In genomic region chr7:31882187-31882586, GRCh38 we compare ENCODE assay signal across 12 cellular contexts.
A peak's percentile ranks its signal among the peaks of the same experiment; 100 is the strongest.
DNase-seq lines count a peak whose midpoint lies in the region; ATAC-seq and TF ChIP-seq lines count a peak whose summit lies in the region.
"Had no signal": no experiment of that assay in that cellular context is flagged by ENCODE, and none has a peak within 500 bp of the region (broad histone marks: within the 10 kb centered on the region; RNA-seq: fewer than 3 reads in every experiment).

No MANE protein-coding gene starts in this region.

- H3K36me3 Mint-ChIP-seq in stimulated activated memory B cell treated with anti-CD40 and anti-IgM and Interleukin-4, amounts not matched to agents 10 μg/mL and 1 μg/mL and 100 μg/mL, for 72 hours = no peaks in the 10 kb centered on the region

- peaks cover 8% of the 10 kb centered on the region for H3K9me3 Mint-ChIP-seq in stimulated activated memory B cell treated with anti-CD40 and anti-IgM and Interleukin-4, amounts not matched to agents 10 μg/mL and 1 μg/mL and 100 μg/mL, for 72 hours

- no peaks in the 10 kb centered on the region for H3K27me3 ChIP-seq in adipocyte (replicated peaks; ENCODE audit: control insufficient read depth, insufficient read depth, low read length)

- H3K4me3 ChIP-seq in adipocyte (ENCODE audit: low read length) (no peak overlapping the region), retinal pigment epithelial cell (ENCODE audit: low read length) (no peak overlapping the region)

- H3K9me3 ChIP-seq in adipocyte (ENCODE audit: control insufficient read depth, low read length) = no peaks in the 10 kb centered on the region

- no peaks in the 10 kb centered on the region for H3K4me1 Mint-ChIP-seq in stimulated activated memory B cell treated with anti-CD40 and anti-IgM and Interleukin-4, amounts not matched to agents 10 μg/mL and 1 μg/mL and 100 μg/mL, for 72 hours
- H3K4me1 Mint-ChIP-seq: naive thymus-derived CD8-positive, alpha-beta T cell had no signal

- DNase-seq in GM03348 (ENCODE audit: low spot score) (peak; percentile 39), adipocyte (ENCODE audit: low read depth) (peak; percentile 44), cardiac septum (ENCODE audit: low spot score) (peak; percentile 89), retinal pigment epithelial cell (ENCODE audit: low read depth) (no peak), SW 1271 (lab: John Stamatoyannopoulos, UW) (no peak)
- DNase-seq: naive thymus-derived CD8-positive, alpha-beta T cell; NCI-H1092; OCI-M1; stimulated activated CD4-positive, alpha-beta T cell treated with anti-CD3 and anti-CD28 coated beads, Interleukin-4, amount 100 ng/mL, for 1 hour had no signal

- no peak overlapping the region for H3K4me3 Mint-ChIP-seq in stimulated activated memory B cell treated with anti-CD40 and anti-IgM and Interleukin-4, amounts not matched to agents 10 μg/mL and 1 μg/mL and 100 μg/mL, for 72 hours
- H3K4me3 Mint-ChIP-seq: naive thymus-derived CD8-positive, alpha-beta T cell had no signal

- no peak for ATAC-seq in HG03095 (IDR thresholded peaks at IDR 0.05; ENCODE audit: unreplicated experiment)
- ATAC-seq in stimulated activated memory B cell treated with anti-CD40 and anti-IgM and Interleukin-4, amounts not matched to agents 10 μg/mL and 1 μg/mL and 100 μg/mL, for 72 hours = no peak
- ATAC-seq in GM19328 (IDR thresholded peaks at IDR 0.05; ENCODE audit: unreplicated experiment) = no peak
- ATAC-seq: naive thymus-derived CD8-positive, alpha-beta T cell had no signal

- H3K9ac ChIP-seq in adipocyte (ENCODE audit: low read length) = peak overlapping the region; percentile 18

- no peaks in the 10 kb centered on the region for H3K27me3 Mint-ChIP-seq in stimulated activated memory B cell treated with anti-CD40 and anti-IgM and Interleukin-4, amounts not matched to agents 10 μg/mL and 1 μg/mL and 100 μg/mL, for 72 hours
- H3K27me3 Mint-ChIP-seq: naive thymus-derived CD8-positive, alpha-beta T cell had no signal

- H3K36me3 ChIP-seq in adipocyte (ENCODE audit: control insufficient read depth, insufficient read depth, low read length, severe bottlenecking) = peaks cover 21% of the 10 kb centered on the region

- peaks cover 18% of the 10 kb centered on the region for H3K4me1 ChIP-seq in adipocyte (ENCODE audit: control insufficient read depth, insufficient read depth, low read length)

- peak; percentile 1 for TF ChIP-seq CTCF in retinal pigment epithelial cell (conservative IDR thresholded peaks at IDR 0.05; ENCODE audit: low read depth, low read length)

- intact Hi-C loops in cardiac septum (cut with DNase I) = loop anchor here (2.0 to 5.0 kb wide), 3 partner anchors 175 to 280 kb away; partner anchors contain the start of gene PDE1C

- H3K27ac Mint-ChIP-seq in stimulated activated memory B cell treated with anti-CD40 and anti-IgM and Interleukin-4, amounts not matched to agents 10 μg/mL and 1 μg/mL and 100 μg/mL, for 72 hours = no peak overlapping the region
- H3K27ac Mint-ChIP-seq: naive thymus-derived CD8-positive, alpha-beta T cell had no signal

Comparison
In these comparisons a context has a peak if more than half of its experiments do, and no peak if none do; other contexts are left out.
1. DNase-seq: peak in GM03348 (single experiment), adipocyte (single experiment) and cardiac septum (single experiment); none in retinal pigment epithelial cell (single experiment) and SW 1271 (0 of 2).